1 cellular context compared by ENCODE assay signal in genomic region chr2:159712929-159713575, GRCh38.
TF ChIP-seq lines count a peak whose summit lies in the region.

No MANE protein-coding gene starts in this region.

TF ChIP-seq in HepG2, 621 proteins besides CTCF, POLR2A, EP300 and RAD21 (continues in another document):
- TF ChIP-seq ZSCAN25 (CRISPR knock-in tag; IDR thresholded peaks at IDR 0.05) (0 out of 2 replicates have a peak, but pooled peaks have one; percentile 7), IKZF4 (CRISPR knock-in tag; IDR thresholded peaks at IDR 0.05; ENCODE audit: borderline replicate concordance, low read depth, not compliant biosample characterization) (no peak), ATF5 (CRISPR knock-in tag; IDR thresholded peaks at IDR 0.05; ENCODE audit: low read depth) (no peak), BCL3 (CRISPR knock-in tag; IDR thresholded peaks at IDR 0.05) (no peak), RBFOX2 (IDR thresholded peaks at IDR 0.05; ENCODE audit: low read depth, low read length) (peak; percentile 65), MTA1 (CRISPR knock-in tag; IDR thresholded peaks at IDR 0.05; ENCODE audit: borderline replicate concordance) (no peak), NCOA5 (CRISPR knock-in tag; IDR thresholded peaks at IDR 0.05) (no peak), BRD4 (CRISPR knock-in tag; IDR thresholded peaks at IDR 0.05) (no peak), MYPOP (CRISPR knock-in tag; IDR thresholded peaks at IDR 0.05) (peak; percentile 23; the same call in 1 of the 2 replicates), HOXD1 (CRISPR knock-in tag; IDR thresholded peaks at IDR 0.05) (no peak), ZBTB42 (CRISPR knock-in tag; IDR thresholded peaks at IDR 0.05) (no peak), ELF1 (CRISPR knock-in tag; IDR thresholded peaks at IDR 0.05) (no peak), ZSCAN29 (CRISPR knock-in tag; conservative IDR thresholded peaks at IDR 0.05) (no peak), ZFP1 (CRISPR knock-in tag; IDR thresholded peaks at IDR 0.05) (no peak), KLF9 (CRISPR knock-in tag; IDR thresholded peaks at IDR 0.05; ENCODE audit: low read depth) (no peak), SATB2 (CRISPR knock-in tag; IDR thresholded peaks at IDR 0.05) (no peak), MXD4 (CRISPR knock-in tag; IDR thresholded peaks at IDR 0.05) (0 out of 2 replicates have a peak, but pooled peaks have one; percentile 4), KDM5A (IDR thresholded peaks at IDR 0.05; ENCODE audit: borderline replicate concordance, low read length) (peak; percentile 24; the same call in 1 of the 2 replicates), GLMP (CRISPR knock-in tag; IDR thresholded peaks at IDR 0.05; ENCODE audit: borderline replicate concordance) (no peak), ZNF17 (CRISPR knock-in tag; IDR thresholded peaks at IDR 0.05) (no peak), SSRP1 (CRISPR knock-in tag; IDR thresholded peaks at IDR 0.05) (0 out of 2 replicates have a peak, but pooled peaks have one; percentile 24), PLRG1 (conservative IDR thresholded peaks at IDR 0.05) (no peak), HBP1 (CRISPR knock-in tag; IDR thresholded peaks at IDR 0.05; ENCODE audit: low read depth) (no peak), ZBTB46 (CRISPR knock-in tag; IDR thresholded peaks at IDR 0.05; ENCODE audit: borderline replicate concordance) (no peak), THAP11 (CRISPR knock-in tag; IDR thresholded peaks at IDR 0.05) (no peak), SMYD3 (CRISPR knock-in tag; IDR thresholded peaks at IDR 0.05) (no peak), ZNF879 (CRISPR knock-in tag; IDR thresholded peaks at IDR 0.05) (no peak), PAXIP1 (CRISPR knock-in tag; conservative IDR thresholded peaks at IDR 0.05) (no peak), ZNF3 (CRISPR knock-in tag; IDR thresholded peaks at IDR 0.05) (no peak), TIGD3 (CRISPR knock-in tag; IDR thresholded peaks at IDR 0.05; ENCODE audit: borderline replicate concordance) (no peak), ZFP91 (CRISPR knock-in tag; IDR thresholded peaks at IDR 0.05; ENCODE audit: borderline replicate concordance) (no peak), GFI1 (CRISPR knock-in tag; IDR thresholded peaks at IDR 0.05; ENCODE audit: borderline replicate concordance) (no peak), JUND (CRISPR knock-in tag; IDR thresholded peaks at IDR 0.05) (no peak), ZNF615 (CRISPR knock-in tag; IDR thresholded peaks at IDR 0.05; ENCODE audit: borderline replicate concordance) (0 out of 2 replicates have a peak, but pooled peaks have one; percentile 12), ZNF772 (CRISPR knock-in tag; IDR thresholded peaks at IDR 0.05) (no peak), ZNF10 (CRISPR knock-in tag; IDR thresholded peaks at IDR 0.05; ENCODE audit: borderline replicate concordance, low read depth) (no peak), EHMT2 (IDR thresholded peaks at IDR 0.05; ENCODE audit: borderline replicate concordance, low read depth, low read length) (no peak), ZNF510 (CRISPR knock-in tag; IDR thresholded peaks at IDR 0.05; ENCODE audit: low read depth) (no peak), NFYC (CRISPR knock-in tag; IDR thresholded peaks at IDR 0.05) (no peak), ZNF33B (CRISPR knock-in tag; IDR thresholded peaks at IDR 0.05) (no peak), ESRRA (CRISPR knock-in tag; IDR thresholded peaks at IDR 0.05; ENCODE audit: low read depth) (no peak), ZMYM4 (CRISPR knock-in tag; IDR thresholded peaks at IDR 0.05) (no peak), FOXA1 (IDR thresholded peaks at IDR 0.05) (no peak), FOXA1 (CRISPR knock-in tag; IDR thresholded peaks at IDR 0.05) (no peak), ZNF775 (CRISPR knock-in tag; IDR thresholded peaks at IDR 0.05; ENCODE audit: borderline replicate concordance) (no peak), ASH2L (IDR thresholded peaks at IDR 0.05; ENCODE audit: insufficient read length, low read depth, low read length) (peak; percentile 8), GTF3A (CRISPR knock-in tag; conservative IDR thresholded peaks at IDR 0.05) (no peak), ZBTB8A (CRISPR knock-in tag; IDR thresholded peaks at IDR 0.05; ENCODE audit: borderline replicate concordance, low read depth) (no peak), ISL2 (CRISPR knock-in tag; IDR thresholded peaks at IDR 0.05) (no peak), TFDP1 (CRISPR knock-in tag; IDR thresholded peaks at IDR 0.05; ENCODE audit: borderline replicate concordance) (no peak), MTERF4 (CRISPR knock-in tag; IDR thresholded peaks at IDR 0.05) (peak; percentile 55; the same call in 1 of the 2 replicates), TBL1XR1 (IDR thresholded peaks at IDR 0.05; ENCODE audit: borderline replicate concordance, low read length, partially characterized antibody) (no peak), ZNF670 (CRISPR knock-in tag; IDR thresholded peaks at IDR 0.05; ENCODE audit: borderline replicate concordance) (no peak), MXD1 (CRISPR knock-in tag; IDR thresholded peaks at IDR 0.05) (no peak), ZBTB20 (CRISPR knock-in tag; IDR thresholded peaks at IDR 0.05; ENCODE audit: borderline replicate concordance, low read depth) (no peak)
